In the genomic region with DNA sequence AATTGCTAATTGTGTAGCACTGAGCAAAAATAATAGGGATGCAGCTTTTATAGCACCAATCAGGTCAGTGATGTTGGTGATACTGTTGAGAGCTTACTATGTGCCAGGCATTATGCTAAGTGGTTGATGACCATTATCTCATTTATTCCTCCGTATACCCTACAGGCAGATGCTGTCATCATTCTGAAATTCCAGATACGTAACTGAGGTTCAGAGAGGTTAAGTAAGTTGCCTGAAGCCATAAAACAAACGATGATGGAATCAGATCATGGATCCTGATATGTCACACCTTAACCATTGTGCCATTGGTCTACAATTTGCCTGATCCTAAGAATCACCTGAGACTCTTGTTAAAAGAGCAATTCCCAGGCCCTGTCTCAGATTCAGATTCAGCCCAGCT, we compare ENCODE assay signal across 21 cellular contexts. TPM values are rescaled to one million over a fixed set of nuclear protein-coding genes. Genes with fewer than 3 reads are reported as not detected.
DNase-seq lines count a peak whose midpoint lies in the region; ATAC-seq and TF ChIP-seq lines count a peak whose summit lies in the region.
"Had no signal": no experiment of that assay in that cellular context is flagged by ENCODE, and none has a peak within 500 bp of the region (broad histone marks: within the 10 kb centered on the region; RNA-seq: fewer than 3 reads in every experiment).

No MANE protein-coding gene starts in this region.

- TF ChIP-seq CTCF in PC-3 (conservative IDR thresholded peaks at IDR 0.05; ENCODE audit: low read depth, low read length) (no peak), epithelial cell of esophagus (IDR thresholded peaks at IDR 0.05; ENCODE audit: insufficient read depth, low read depth, low read length, missing control alignments) (no peak), prostate gland (IDR thresholded peaks at IDR 0.05) (no peak), omental fat pad (IDR thresholded peaks at IDR 0.05) (no peak), colonic mucosa (IDR thresholded peaks at IDR 0.05) (no peak), upper lobe of left lung (IDR thresholded peaks at IDR 0.05) (no peak)

- H2AFZ ChIP-seq in PC-3 (ENCODE audit: low read length), result no peak overlapping the region

- intact Hi-C loops in PC-3 (cut with micrococcal nuclease) (no loop called here), prostate gland (cut with DNase I) (loop anchor here (5.0 kb wide), 1 partner anchor 48 kb away; a partner anchor contains a TSS), colonic mucosa (cut with DNase I) (no loop called here)

- TF ChIP-seq POLR2A in prostate gland (IDR thresholded peaks at IDR 0.05), result no peak
- TF ChIP-seq POLR2A in upper lobe of left lung (IDR thresholded peaks at IDR 0.05), result no peak

- no peaks in the 10 kb centered on the region for H3K9me3 ChIP-seq in PC-3 (ENCODE audit: low read length)
- no peaks in the 10 kb centered on the region for H3K9me3 ChIP-seq in prostate gland
- no peaks in the 10 kb centered on the region for H3K9me3 ChIP-seq in colonic mucosa
- H3K9me3 ChIP-seq in upper lobe of left lung, result no peaks in the 10 kb centered on the region
- H3K9me3 ChIP-seq: MG63 had no signal

- no peak overlapping the region for H3K9ac ChIP-seq in PC-3 (ENCODE audit: low read length)
- no peak overlapping the region for H3K9ac ChIP-seq in colonic mucosa (ENCODE audit: low read depth in 2 of 2, low read length in 2 of 2)
- H3K9ac ChIP-seq: BLaER1 treated with 17β-estradiol and CSF1 and Interleukin-3, amounts not matched to agents 10 nM and 100 nM; KMS-11 had no signal

- no peak for ATAC-seq in PC-3
- ATAC-seq in omental fat pad (ENCODE audit: low FRiP score), result no peak
- no peak for ATAC-seq in upper lobe of left lung (ENCODE audit: low FRiP score in 2 of 2)
- ATAC-seq: SK-N-SH treated with all-trans-retinoic acid at 6 μM for 48 hours had no signal

- H3K27me3 ChIP-seq in PC-3 (ENCODE audit: low read length) (no peaks in the 10 kb centered on the region), prostate gland (replicated peaks; ENCODE audit: insufficient read depth) (no peaks in the 10 kb centered on the region), colonic mucosa (no peaks in the 10 kb centered on the region), upper lobe of left lung (no peaks in the 10 kb centered on the region)
- H3K27me3 ChIP-seq: BLaER1 treated with 17β-estradiol and CSF1 and Interleukin-3, amounts not matched to agents 10 nM and 100 nM had no signal

- H3K36me3 ChIP-seq in PC-3 (ENCODE audit: low read depth, low read length) (no peaks in the 10 kb centered on the region), prostate gland (no peaks in the 10 kb centered on the region), colonic mucosa (no peaks in the 10 kb centered on the region), upper lobe of left lung (peaks cover 0 to 40% (median 9%) of the 10 kb centered on the region in 4 donors)
- H3K36me3 ChIP-seq: MG63 had no signal

- POLR2A ChIA-PET in PC-3 (lab: Charles Lee; ENCODE audit: unreplicated experiment), result interaction anchor here (0.6 kb wide), 1 partner anchor 158 kb away, joined by 5 read pairs; no protein-coding TSS in a partner anchor

- H3F3A ChIP-seq in PC-3 (ENCODE audit: low read length, unreplicated experiment), result no peaks in the 10 kb centered on the region

- H3K9me2 ChIP-seq in PC-3 (replicated peaks; ENCODE audit: low read length), result no peaks in the 10 kb centered on the region

- peak; percentile 65 for DNase-seq in EH (ENCODE audit: low read depth)
- DNase-seq in PC-3, result peak; percentile 58
- DNase-seq in epithelial cell of esophagus (ENCODE audit: low read depth), result peak; percentile 83
- no peak for DNase-seq in prostate gland (ENCODE audit: low spot score)
- no peak for DNase-seq in omental fat pad (ENCODE audit: low spot score)
- DNase-seq in colonic mucosa, result no peak
- no peak for DNase-seq in upper lobe of left lung
- DNase-seq: CD8-positive, alpha-beta memory T cell; H9; MG63; NCI-H1092; NCI-H1436 treated with DMSO at 0.1 percent for 48 hours; NCI-H2081; NCI-H2171 treated with DMSO at 0.1 percent for 48 hours; NCI-H446 treated with DMSO at 0.1 percent for 48 hours; NCI-H69; NK-92 treated with Interleukin-12 subunit alpha and Interleukin-12 subunit beta, amount 100 ng/mL, for 24 hours; SIG-M5 had no signal

- no peak overlapping the region for H3K27ac ChIP-seq in PC-3 (ENCODE audit: low read length)
- H3K27ac ChIP-seq in prostate gland, result peak overlapping the region; percentile 82 to 87
- H3K27ac ChIP-seq in colonic mucosa, result no peak overlapping the region
- no peak overlapping the region for H3K27ac ChIP-seq in upper lobe of left lung
- H3K27ac ChIP-seq: BLaER1 treated with 17β-estradiol and CSF1 and Interleukin-3, amounts not matched to agents 10 nM and 100 nM; KMS-11 had no signal

- no peaks in the 10 kb centered on the region for H3K79me2 ChIP-seq in PC-3 (ENCODE audit: low read length)

- H3K4me3 ChIP-seq in PC-3 (ENCODE audit: low read length) (no peak overlapping the region), epithelial cell of esophagus (ENCODE audit: low read length) (no peak overlapping the region), prostate gland (no peak overlapping the region), colonic mucosa (no peak overlapping the region), upper lobe of left lung (no peak overlapping the region)
- H3K4me3 ChIP-seq: BLaER1 treated with 17β-estradiol and CSF1 and Interleukin-3, amounts not matched to agents 10 nM and 100 nM; MG63 had no signal

- CTCF ChIA-PET in PC-3 (lab: Charles Lee), result no interaction called here

- no peak for TF ChIP-seq EP300 in upper lobe of left lung (IDR thresholded peaks at IDR 0.05)

- H4K20me1 ChIP-seq in PC-3 (ENCODE audit: low read length), result no peaks in the 10 kb centered on the region

- H3K4me1 ChIP-seq in PC-3 (ENCODE audit: insufficient read depth, low read length) (peaks cover 11% of the 10 kb centered on the region; the same call in 1 of the 2 replicates), prostate gland (replicated peaks) (peaks cover 31% of the 10 kb centered on the region), colonic mucosa (peaks cover 3% of the 10 kb centered on the region), upper lobe of left lung (peaks cover 0 to 6% (median 2%) of the 10 kb centered on the region in 4 donors)

- 82% methylated on average over 3 of the region's 3 CpGs for WGBS in prostate gland
- 81 to 100% methylated on average over 3 of the region's 3 CpGs for WGBS in upper lobe of left lung, 2 donors

- BruUV-seq in PC-3 (replicated peaks; lab: Mats Ljungman, UMichigan), result no TSS peak

- no peak overlapping the region for H3K4me2 ChIP-seq in PC-3 (ENCODE audit: low read length)
- H3K4me2 ChIP-seq: BLaER1 treated with 17β-estradiol and CSF1 and Interleukin-3, amounts not matched to agents 10 nM and 100 nM; KMS-11 had no signal

RNA-seq across cellular contexts. Expression of a gene that starts 49.5 kb away (rescaled TPM):
- total RNA-seq in PC-3 (2014; rRNA removed) (8.6 and 9.4 TPM in 2 replicates), prostate gland (100 to 1,000 TPM; 101 to 225 TPM), omental fat pad (100 to 1,000 TPM in 1 of 4 donors, 10 to 100 TPM in 3; 51.3 to 113 (median 65.5) TPM), colonic mucosa (10 to 100 TPM; 57.2 to 81.8 TPM), upper lobe of left lung (100 to 1,000 TPM in 2 of 6 donors, 10 to 100 TPM in 4; 72.6 to 141 (median 93.3) TPM)

Comparison
In these comparisons a context has a peak if more than half of its experiments do, and no peak if none do; other contexts are left out.
1. DNase-seq: peak in EH (single experiment), PC-3 (single experiment) and epithelial cell of esophagus (single experiment); none in prostate gland (single experiment), omental fat pad (single experiment), colonic mucosa (single experiment) and upper lobe of left lung (0 of 2).
2. H3K27ac ChIP-seq: peak in prostate gland (2 of 2); none in PC-3 (single experiment), colonic mucosa (single experiment) and upper lobe of left lung (0 of 4).